8 cellular contexts compared by ENCODE assay signal in genomic region chr16:66551788-66552287, GRCh38. TPM values are rescaled to one million over a fixed set of nuclear protein-coding genes. Genes with fewer than 3 reads are reported as not detected.
DNase-seq lines count a peak whose midpoint lies in the region; ATAC-seq, FAIRE-seq and TF ChIP-seq lines count a peak whose summit lies in the region.

No MANE protein-coding gene starts in this region.

- H3K4me3 ChIP-seq in heart left ventricle (peak overlapping the region; percentile 49 to 78 (median 64)), WI38 (ENCODE audit: low read depth, low read length) (peak overlapping the region; percentile 68), iPS-11a (ENCODE audit: low read depth, low read length) (peak overlapping the region; percentile 43), stomach smooth muscle (ENCODE audit: low read length in 2 of 2) (peak overlapping the region; percentile 92)

- TF ChIP-seq CTCF in heart left ventricle (IDR thresholded peaks at IDR 0.05): no peak
- no peak for TF ChIP-seq CTCF in WI38 (IDR thresholded peaks at IDR 0.05; ENCODE audit: low read depth, low read length)

- ATAC-seq in heart left ventricle: peak in 1 of 4 donors; percentile 2
- ATAC-seq in HG02938 (IDR thresholded peaks at IDR 0.05; ENCODE audit: unreplicated experiment): no peak

- FAIRE-seq in GM19239 (lab: Jason Lieb, UNC): no peak

- H3K27me3 ChIP-seq in heart left ventricle: no peaks in the 10 kb centered on the region
- H3K27me3 ChIP-seq in stomach smooth muscle (ENCODE audit: control insufficient read depth in 1 of 2, insufficient read depth in 2 of 2, low read length in 2 of 2): no peaks in the 10 kb centered on the region

- peak overlapping the region; percentile 91 to 97 for H3K9ac ChIP-seq in stomach smooth muscle (ENCODE audit: low read length in 2 of 2)

- no peak for TF ChIP-seq POLR2A in heart left ventricle (IDR thresholded peaks at IDR 0.05)

- no peak for DNase-seq in heart left ventricle
- no peak for DNase-seq in cardiac septum (ENCODE audit: low spot score)
- DNase-seq in NCI-H1694 treated with DMSO at 0.1 percent for 48 hours (lab: John Stamatoyannopoulos, UW): no peak
- DNase-seq in GM19239 (ENCODE audit: insufficient read length, low spot score): no peak

- H3K36me3 ChIP-seq in heart left ventricle (peaks cover 0 to 7% (median 0%) of the 10 kb centered on the region in 9 donors), stomach smooth muscle (ENCODE audit: control insufficient read depth in 2 of 2, insufficient read depth in 2 of 2, low read length in 2 of 2) (peaks cover 0 to 2% of the 10 kb centered on the region in 2 donors)

- intact Hi-C loops in heart left ventricle (cut with DNase I) (loop anchor here in 8 of 10 donors (2.0 to 10.0 kb wide), 10 partner anchors 35 to 190 kb away; partner anchors contain the start of gene CMTM3 (in 4 of the 8)), cardiac septum (cut with DNase I) (loop anchor here (2.0 kb wide), 1 partner anchor 35 kb away; no protein-coding TSS in a partner anchor)

- 37 to 43% (median 40%) methylated on average over 7 to 8 of the region's 8 CpGs for WGBS in heart left ventricle, 4 donors

- H3K9me3 ChIP-seq in heart left ventricle: no peaks in the 10 kb centered on the region
- H3K9me3 ChIP-seq in stomach smooth muscle (ENCODE audit: control insufficient read depth in 2 of 2, low read length in 2 of 2): no peaks in the 10 kb centered on the region

- peak overlapping the region; percentile 84 to 99 (median 93) for H3K27ac ChIP-seq in heart left ventricle
- peak overlapping the region; percentile 96 for H3K27ac ChIP-seq in stomach smooth muscle (ENCODE audit: low read length)

- H3K4me1 ChIP-seq in heart left ventricle (peaks cover 0 to 78% (median 45%) of the 10 kb centered on the region in 12 donors), stomach smooth muscle (ENCODE audit: control insufficient read depth, insufficient read depth, low read length) (peaks cover 38% of the 10 kb centered on the region)

RNA-seq across cellular contexts. Expression of gene CKLF, which starts 0.5 kb away (rescaled TPM):
- total RNA-seq in heart left ventricle (10 to 100 TPM in 2 of 9 donors, 1 to 10 TPM in 7; 4.1 to 28.9 (median 6.4) TPM), cardiac septum (10.5 TPM)
- polyA plus RNA-seq in heart left ventricle: 10 to 100 TPM in 1 of 2 donors, 1 to 10 TPM in 1; 4.9 to 18.8 TPM

RNA-seq across cellular contexts. Expression of gene TK2, which starts 1.9 kb away (rescaled TPM):
- total RNA-seq in heart left ventricle: 10 to 100 TPM; 13.9 to 29.4 (median 17.4) TPM
- 10 to 100 TPM in 1 of 2 donors, 1 to 10 TPM in 1; 9.4 to 10.5 TPM for polyA plus RNA-seq in heart left ventricle
- 23.4 TPM for total RNA-seq in cardiac septum

RNA-seq across cellular contexts. Expression of gene CMTM1, which starts 14.4 kb away (rescaled TPM):
- 1 to 10 TPM in 5 of 9 donors, under 1 TPM in 3, not detected in 1; 0.49 to 2.4 (median 1.1) TPM for total RNA-seq in heart left ventricle
- polyA plus RNA-seq in heart left ventricle: under 1 TPM in 1 of 2 donors, not detected in 1; 0.40 TPM
- total RNA-seq in cardiac septum: 1.3 TPM

RNA-seq across cellular contexts. Expression of gene CMTM2, which starts 27.4 kb away (rescaled TPM):
- total RNA-seq in heart left ventricle: under 1 TPM in 1 of 9 donors, not detected in 8; 0.52 TPM
- polyA plus RNA-seq in heart left ventricle: not detected
- total RNA-seq in cardiac septum: 1.3 TPM

RNA-seq across cellular contexts. Expression of gene CMTM3, which starts 52.7 kb away (rescaled TPM):
- total RNA-seq in heart left ventricle (10 to 100 TPM in 4 of 9 donors, 1 to 10 TPM in 5; 5.8 to 30.9 (median 9.6) TPM), cardiac septum (10.4 TPM)
- polyA plus RNA-seq in heart left ventricle: 10 to 100 TPM in 1 of 2 donors, 1 to 10 TPM in 1; 6.5 to 13.5 TPM
